In genomic region chr2:11144077-11144723, GRCh38 we compare ENCODE assay signal across 1 cellular context.
TF ChIP-seq lines count a peak whose summit lies in the region.

No MANE protein-coding gene starts in this region.

TF ChIP-seq in A549, 52 proteins besides CTCF, POLR2A, EP300 and RAD21 (continued from another document):
- no peak for TF ChIP-seq ZFP36 (IDR thresholded peaks at IDR 0.05; ENCODE audit: borderline replicate concordance, partially characterized antibody)
- no peak for TF ChIP-seq MAX (IDR thresholded peaks at IDR 0.05)
- TF ChIP-seq, protein P1, sequence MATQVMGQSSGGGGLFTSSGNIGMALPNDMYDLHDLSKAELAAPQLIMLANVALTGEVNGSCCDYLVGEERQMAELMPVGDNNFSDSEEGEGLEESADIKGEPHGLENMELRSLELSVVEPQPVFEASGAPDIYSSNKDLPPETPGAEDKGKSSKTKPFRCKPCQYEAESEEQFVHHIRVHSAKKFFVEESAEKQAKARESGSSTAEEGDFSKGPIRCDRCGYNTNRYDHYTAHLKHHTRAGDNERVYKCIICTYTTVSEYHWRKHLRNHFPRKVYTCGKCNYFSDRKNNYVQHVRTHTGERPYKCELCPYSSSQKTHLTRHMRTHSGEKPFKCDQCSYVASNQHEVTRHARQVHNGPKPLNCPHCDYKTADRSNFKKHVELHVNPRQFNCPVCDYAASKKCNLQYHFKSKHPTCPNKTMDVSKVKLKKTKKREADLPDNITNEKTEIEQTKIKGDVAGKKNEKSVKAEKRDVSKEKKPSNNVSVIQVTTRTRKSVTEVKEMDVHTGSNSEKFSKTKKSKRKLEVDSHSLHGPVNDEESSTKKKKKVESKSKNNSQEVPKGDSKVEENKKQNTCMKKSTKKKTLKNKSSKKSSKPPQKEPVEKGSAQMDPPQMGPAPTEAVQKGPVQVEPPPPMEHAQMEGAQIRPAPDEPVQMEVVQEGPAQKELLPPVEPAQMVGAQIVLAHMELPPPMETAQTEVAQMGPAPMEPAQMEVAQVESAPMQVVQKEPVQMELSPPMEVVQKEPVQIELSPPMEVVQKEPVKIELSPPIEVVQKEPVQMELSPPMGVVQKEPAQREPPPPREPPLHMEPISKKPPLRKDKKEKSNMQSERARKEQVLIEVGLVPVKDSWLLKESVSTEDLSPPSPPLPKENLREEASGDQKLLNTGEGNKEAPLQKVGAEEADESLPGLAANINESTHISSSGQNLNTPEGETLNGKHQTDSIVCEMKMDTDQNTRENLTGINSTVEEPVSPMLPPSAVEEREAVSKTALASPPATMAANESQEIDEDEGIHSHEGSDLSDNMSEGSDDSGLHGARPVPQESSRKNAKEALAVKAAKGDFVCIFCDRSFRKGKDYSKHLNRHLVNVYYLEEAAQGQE (IDR thresholded peaks at IDR 0.05) = no peak
